Comparison of ENCODE assay signal across 2 cellular contexts in genomic region chr2:74385396-74385795, GRCh38.
TF ChIP-seq lines count a peak whose summit lies in the region.

No MANE protein-coding gene starts in this region.

TF ChIP-seq in IMR-90, 13 proteins besides CTCF, POLR2A, EP300 and RAD21:
- no peak for TF ChIP-seq RCOR1 (IDR thresholded peaks at IDR 0.05; ENCODE audit: insufficient replicate concordance, low read length)
- TF ChIP-seq CEBPB (IDR thresholded peaks at IDR 0.05; ENCODE audit: low read depth, low read length), result no peak
- no peak for TF ChIP-seq MXI1 (IDR thresholded peaks at IDR 0.05; ENCODE audit: borderline replicate concordance, low read depth, low read length)
- no peak for TF ChIP-seq SMC3 (IDR thresholded peaks at IDR 0.05; ENCODE audit: low read depth, low read length)
- no peak for TF ChIP-seq BHLHE40 (IDR thresholded peaks at IDR 0.05; ENCODE audit: low read depth, low read length)

TF ChIP-seq in K562, 482 proteins besides CTCF, POLR2A, EP300 and RAD21:
- TF ChIP-seq PHTF2 (CRISPR knock-in tag; IDR thresholded peaks at IDR 0.05) (no peak), GMEB1 (CRISPR knock-in tag; IDR thresholded peaks at IDR 0.05) (no peak), RBM22 (IDR thresholded peaks at IDR 0.05; ENCODE audit: low read depth, low read length, poor library complexity, severe bottlenecking) (no peak), SREBF2 (CRISPR knock-in tag; IDR thresholded peaks at IDR 0.05) (no peak), RFX1 (IDR thresholded peaks at IDR 0.05) (peak; percentile 81), MCM5 (IDR thresholded peaks at IDR 0.05; ENCODE audit: low read depth) (no peak), E2F8 (IDR thresholded peaks at IDR 0.05; ENCODE audit: low read depth, partially characterized antibody) (no peak), TCF7 (IDR thresholded peaks at IDR 0.05; ENCODE audit: borderline replicate concordance) (no peak), CEBPB (tag; IDR thresholded peaks at IDR 0.05) (0 out of 2 replicates have a peak, but pooled peaks have one; percentile 12), RHOXF2B (CRISPR knock-in tag; conservative IDR thresholded peaks at IDR 0.05) (no peak), ZNF507 (tag; conservative IDR thresholded peaks at IDR 0.05) (no peak), RAD51 (IDR thresholded peaks at IDR 0.05; ENCODE audit: borderline replicate concordance, low read depth) (no peak), ZNF134 (CRISPR knock-in tag; conservative IDR thresholded peaks at IDR 0.05) (no peak), CBX3 (IDR thresholded peaks at IDR 0.05; ENCODE audit: borderline replicate concordance in 1 of 2, low read length in 2 of 2) (no peak)
